23 cellular contexts compared by ENCODE assay signal in the genomic region with DNA sequence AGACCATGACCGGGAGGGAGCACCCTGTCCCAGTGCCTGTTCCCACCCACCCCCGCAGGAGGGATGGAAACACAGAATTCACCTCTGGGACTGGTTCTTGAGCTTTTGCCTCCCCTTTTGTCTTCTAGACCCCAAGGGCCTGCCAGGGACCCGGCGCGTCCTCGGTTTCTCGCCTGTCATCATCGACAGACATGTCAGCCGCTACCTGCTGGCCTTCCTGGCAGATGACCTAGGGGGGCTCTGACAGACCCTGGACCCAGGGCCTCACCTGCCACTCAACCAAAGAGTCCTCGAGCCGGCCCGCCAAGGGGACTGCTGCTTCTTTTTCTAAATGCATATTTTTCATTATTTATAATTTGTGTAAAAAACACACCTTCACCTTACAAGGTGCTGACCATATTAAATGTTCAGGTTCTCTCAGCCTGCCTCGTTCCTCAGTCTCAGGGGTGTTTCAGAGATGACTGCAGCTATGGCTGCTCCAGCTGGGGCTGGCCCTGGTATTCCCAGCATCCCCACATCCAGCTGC. TPM values are rescaled to one million over a fixed set of nuclear protein-coding genes. Genes with fewer than 3 reads are reported as not detected.
A peak's percentile ranks its signal among the peaks of the same experiment; 100 is the strongest.
DNase-seq lines count a peak whose midpoint lies in the region; ATAC-seq and TF ChIP-seq lines count a peak whose summit lies in the region.
"Had no signal": no experiment of that assay in that cellular context is flagged by ENCODE, and none has a peak within 500 bp of the region (broad histone marks: within the 10 kb centered on the region; RNA-seq: fewer than 3 reads in every experiment).

No MANE protein-coding gene starts in this region.

- peaks cover 56 to 67% of the 10 kb centered on the region in 2 experiments for H3K36me3 ChIP-seq in mesenchymal stem cell (ENCODE audit: control insufficient read depth in 1 of 2, insufficient read depth in 2 of 2, low read depth in 1 of 2, low read length in 2 of 2)
- H3K36me3 ChIP-seq in tibial artery = peaks cover 43 to 64% (median 63%) of the 10 kb centered on the region in 3 donors

- ATAC-seq in GM19023 (IDR thresholded peaks at IDR 0.05; ENCODE audit: unreplicated experiment) (no peak), GM19452 (IDR thresholded peaks at IDR 0.05; ENCODE audit: unreplicated experiment) (no peak)
- ATAC-seq: CD8-positive, alpha-beta T cell; effector memory CD8-positive, alpha-beta T cell had no signal

- H2BK5ac ChIP-seq in mesenchymal stem cell (ENCODE audit: low read depth, low read length, poor library complexity, severe bottlenecking) = no peak overlapping the region

- no peaks in the 10 kb centered on the region for H3K9me3 Mint-ChIP-seq in chondrocyte (ENCODE audit: low read depth)
- H3K9me3 Mint-ChIP-seq: activated T-helper 2 cell treated with anti-CD3 and anti-CD28 coated beads, Interferon-gamma antibody, Interleukin-2, Interleukin-4, amounts not matched to agents 10 μg/mL and 5 μg/mL and 100 μg/mL, durations not matched to agents 14 hours and 24 hours and 36 hours; CD8-positive, alpha-beta T cell; effector memory CD8-positive, alpha-beta T cell had no signal

- no peak overlapping the region for H2BK120ac ChIP-seq in mesenchymal stem cell (ENCODE audit: low read depth, low read length)

- H3K79me1 ChIP-seq in mesenchymal stem cell (replicated peaks; ENCODE audit: low read length, poor library complexity, severe bottlenecking) = peaks cover 32% of the 10 kb centered on the region

- no peak overlapping the region for H2AFZ ChIP-seq in mesenchymal stem cell (ENCODE audit: low read depth, low read length)
- H2AFZ ChIP-seq: hepatocyte had no signal

- TF ChIP-seq CTCF in chondrocyte (IDR thresholded peaks at IDR 0.05) = no peak
- no peak for TF ChIP-seq CTCF in tibial artery (IDR thresholded peaks at IDR 0.05)

- H3K27me3 ChIP-seq in mesenchymal stem cell (ENCODE audit: control insufficient read depth in 1 of 2, insufficient read depth in 1 of 2, low read length in 2 of 2) (no peaks in the 10 kb centered on the region), tibial artery (no peaks in the 10 kb centered on the region)
- H3K27me3 ChIP-seq: hepatocyte, transverse colon had no signal

- intact Hi-C loops in tibial artery (cut with DNase I; ENCODE audit: low total_unique reads) = no loop called here

- no peak overlapping the region for H2BK15ac ChIP-seq in mesenchymal stem cell (ENCODE audit: low read depth, poor library complexity, severe bottlenecking)

- H3K9me3 ChIP-seq in mesenchymal stem cell (ENCODE audit: control insufficient read depth, low read length) (no peaks in the 10 kb centered on the region), tibial artery (no peaks in the 10 kb centered on the region)
- H3K9me3 ChIP-seq: transverse colon had no signal

- peaks cover 43% of the 10 kb centered on the region for H3K4me1 ChIP-seq in mesenchymal stem cell (ENCODE audit: control insufficient read depth, insufficient read depth, low read depth, low read length)
- H3K4me1 ChIP-seq in tibial artery = peaks cover 0 to 28% (median 11%) of the 10 kb centered on the region in 4 donors

- no peaks in the 10 kb centered on the region for H3K27me3 Mint-ChIP-seq in chondrocyte (ENCODE audit: low read depth)
- H3K27me3 Mint-ChIP-seq: effector memory CD8-positive, alpha-beta T cell had no signal

- no peak overlapping the region for H3K18ac ChIP-seq in mesenchymal stem cell (ENCODE audit: low read depth in 1 of 2, low read length in 2 of 2)

- H3K4me2 ChIP-seq in mesenchymal stem cell (ENCODE audit: low read length, poor library complexity, severe bottlenecking) = no peak overlapping the region
- H3K4me2 ChIP-seq: hepatocyte had no signal

- H3K4me3 Mint-ChIP-seq in chondrocyte (ENCODE audit: unreplicated experiment) = no peak overlapping the region
- H3K4me3 Mint-ChIP-seq: CD8-positive, alpha-beta T cell; effector memory CD8-positive, alpha-beta T cell had no signal

- peak overlapping the region; percentile 10 for H4K8ac ChIP-seq in mesenchymal stem cell (ENCODE audit: low read length)

- no peak overlapping the region for H3K27ac Mint-ChIP-seq in chondrocyte (ENCODE audit: unreplicated experiment)
- H3K27ac Mint-ChIP-seq: activated T-helper 2 cell treated with anti-CD3 and anti-CD28 coated beads, Interferon-gamma antibody, Interleukin-2, Interleukin-4, amounts not matched to agents 10 μg/mL and 5 μg/mL and 100 μg/mL, durations not matched to agents 14 hours and 24 hours and 36 hours; CD8-positive, alpha-beta T cell had no signal

- no peak overlapping the region for H2AK5ac ChIP-seq in mesenchymal stem cell (ENCODE audit: low read length, severe bottlenecking)

- DNase-seq in activated T-cell treated with anti-CD3 and anti-CD28 coated beads, Interleukin-2, amount 50 U/mL, for 1 hour = peak; percentile 9
- DNase-seq in activated T-cell treated with anti-CD3 and anti-CD28 coated beads, Interleukin-2, amount 50 U/mL, for 48 hours = no peak
- DNase-seq in chondrocyte (ENCODE audit: low spot score) (peak; percentile 87), mesenchymal stem cell (no peak), tibial artery (peak; percentile 16 to 64), putamen (ENCODE audit: low spot score) (no peak)
- DNase-seq: activated CD8-positive, alpha-beta memory T cell treated with anti-CD3 and anti-CD28 coated beads for 24 hours; amniotic stem cell; DND-41; effector memory CD8-positive, alpha-beta T cell; NCI-H1694 treated with DMSO at 0.1 percent for 48 hours; NK-92 treated with Interleukin-12 subunit alpha and Interleukin-12 subunit beta, amount 100 ng/mL, for 24 hours; SHP77; transverse colon; WERI-Rb-1 had no signal

- no peak overlapping the region for H3K4ac ChIP-seq in mesenchymal stem cell (ENCODE audit: low read depth in 1 of 2, low read length in 2 of 2)

- H3K14ac ChIP-seq in mesenchymal stem cell (ENCODE audit: low read length in 2 of 2) = no peak overlapping the region

- H3K4me1 Mint-ChIP-seq in chondrocyte (ENCODE audit: low read depth) = peaks cover 3% of the 10 kb centered on the region

- H3K23ac ChIP-seq in mesenchymal stem cell (ENCODE audit: low read length in 2 of 2) = no peak overlapping the region

- H3K9ac ChIP-seq in mesenchymal stem cell (ENCODE audit: low read length) = no peak overlapping the region

- WGBS in mesenchymal stem cell = 87% methylated on average over 10 of the region's 13 CpGs

- no peak overlapping the region for H3K4me3 ChIP-seq in mesenchymal stem cell (ENCODE audit: insufficient read depth in 1 of 2, low read depth in 1 of 2, low read length in 2 of 2)
- H3K4me3 ChIP-seq in tibial artery = no peak overlapping the region
- H3K4me3 ChIP-seq: hepatocyte, transverse colon had no signal

- H2BK12ac ChIP-seq in mesenchymal stem cell (ENCODE audit: low read length in 2 of 2) = no peak overlapping the region

- H4K91ac ChIP-seq in mesenchymal stem cell (ENCODE audit: low read length) = no peak overlapping the region

- H3K36me3 Mint-ChIP-seq in chondrocyte (ENCODE audit: low read depth) = peaks cover 10% of the 10 kb centered on the region

- H3K27ac ChIP-seq in mesenchymal stem cell (ENCODE audit: low read length, poor library complexity, severe bottlenecking) (no peak overlapping the region), tibial artery (no peak overlapping the region)
- H3K27ac ChIP-seq: hepatocyte, transverse colon, WERI-Rb-1 had no signal

RNA-seq across cellular contexts. Expression of gene CARD19, which starts 16.9 kb away (rescaled TPM):
- 28.3 to 41.7 TPM (median 40.5 TPM) in 3 replicates for total RNA-seq in chondrocyte
- polyA plus RNA-seq in mesenchymal stem cell (2013, experiment 1 of 2) = 66.8 TPM
- 66.1 TPM for polyA plus RNA-seq in mesenchymal stem cell (2013, experiment 2 of 2)

RNA-seq across cellular contexts. Expression of gene NINJ1, which starts 21.1 kb away (rescaled TPM):
- 31.5 to 35.4 TPM (median 33.6 TPM) in 3 replicates for total RNA-seq in chondrocyte
- 62.3 TPM for polyA plus RNA-seq in mesenchymal stem cell (2013, experiment 1 of 2)
- polyA plus RNA-seq in mesenchymal stem cell (2013, experiment 2 of 2) = 64.2 TPM

RNA-seq across cellular contexts. Expression of gene SUSD3, which starts 54.4 kb away (rescaled TPM):
- total RNA-seq in chondrocyte = not detected in 3 replicates
- polyA plus RNA-seq in mesenchymal stem cell (2013, experiment 1 of 2) = 0.03 TPM
- not detected for polyA plus RNA-seq in mesenchymal stem cell (2013, experiment 2 of 2)
- total RNA-seq: A673, MCF 10A, myocyte had no signal

Comparison
In these comparisons a context has a peak if more than half of its experiments do, and no peak if none do; other contexts are left out.
1. DNase-seq: peak in activated T-cell treated with anti-CD3 and anti-CD28 coated beads, Interleukin-2, amount 50 U/mL, for 1 hour (single experiment), chondrocyte (single experiment) and tibial artery (2 of 2); none in activated T-cell treated with anti-CD3 and anti-CD28 coated beads, Interleukin-2, amount 50 U/mL, for 48 hours (0 of 2), mesenchymal stem cell (single experiment) and putamen (single experiment).